In genomic region chr10:37947526-37947925, GRCh38 we compare ENCODE assay signal across 18 cellular contexts.
"Had no signal": no experiment of that assay in that cellular context is flagged by ENCODE, and none has a peak within 500 bp of the region (broad histone marks: within the 10 kb centered on the region; RNA-seq: fewer than 3 reads in every experiment).

No MANE protein-coding gene starts in this region.

- DNase-seq: KBM-7, NCI-H1092, NCI-H1436, NCI-H187, NCI-H2029, NCI-H2081 treated with DMSO at 0.1 percent for 48 hours, NCI-H2171, NCI-H226, NCI-H446, NCI-H510A, NCI-H524 treated with DMSO at 0.1 percent for 48 hours, NCI-H69, NCI-H774, SHP77 treated with DMSO at 0.1 percent for 48 hours, SJCRH30 had no signal

- H3K36me3 ChIP-seq: SJCRH30 had no signal

- H3K27me3 ChIP-seq: SJCRH30 had no signal

- H3K4me3 ChIP-seq: SJCRH30 had no signal

- ATAC-seq: Panc1, Right ventricle myocardium inferior, SK-N-SH treated with all-trans-retinoic acid at 6 μM for 48 hours had no signal

- H3K27ac ChIP-seq: SJCRH30 had no signal

- H3K9me3 ChIP-seq: SJCRH30 had no signal

- H3K4me1 ChIP-seq: SJCRH30 had no signal
